Comparison of ENCODE assay signal across 8 cellular contexts in genomic region chrX:12790878-12791252, GRCh38. TPM values are rescaled to one million over a fixed set of nuclear protein-coding genes. Genes with fewer than 3 reads are reported as not detected.
A peak's percentile ranks its signal among the peaks of the same experiment; 100 is the strongest.
DNase-seq lines count a peak whose midpoint lies in the region; ATAC-seq and TF ChIP-seq lines count a peak whose summit lies in the region.

No MANE protein-coding gene starts in this region.

- peaks cover 6% of the 10 kb centered on the region for H3K36me3 Mint-ChIP-seq in activated naive CD8-positive, alpha-beta T cell

- H3K36me3 ChIP-seq in transverse colon = no peaks in the 10 kb centered on the region

- no peaks in the 10 kb centered on the region for H3K27me3 ChIP-seq in transverse colon

- TF ChIP-seq POLR2A in transverse colon (IDR thresholded peaks at IDR 0.05) = no peak

- intact Hi-C loops in transverse colon (cut with DNase I; ENCODE audit: low total_unique reads) = loop anchor here (1.0 kb wide), 1 partner anchor 15 kb away; no protein-coding TSS in a partner anchor

- H3K4me3 Mint-ChIP-seq in activated naive CD8-positive, alpha-beta T cell = peak overlapping the region; percentile 85

- peaks cover 0 to 5% (median 2%) of the 10 kb centered on the region in 4 donors for H3K4me1 ChIP-seq in transverse colon

- TF ChIP-seq EP300 in transverse colon (IDR thresholded peaks at IDR 0.05; ENCODE audit: low read depth) = no peak

- WGBS in transverse colon (ENCODE audit: low coverage in 1 of 2), 2 donors = 50% methylated on average over 21 of the region's 21 CpGs; no CpG with 5 or more reads in 1 of the 2 donors

- peak overlapping the region; percentile 52 to 83 (median 71) for H3K4me3 ChIP-seq in transverse colon

- no peak for TF ChIP-seq CTCF in transverse colon (IDR thresholded peaks at IDR 0.05)

- peaks cover 29% of the 10 kb centered on the region for H3K4me1 Mint-ChIP-seq in activated naive CD8-positive, alpha-beta T cell (ENCODE audit: low read depth)

- DNase-seq in NCI-H345 treated with DMSO at 0.1 percent for 48 hours (lab: John Stamatoyannopoulos, UW; ENCODE audit: unreplicated experiment) (peak; percentile 20), NCI-H345 (lab: John Stamatoyannopoulos, UW) (no peak), left lobe of liver (ENCODE audit: low spot score) (no peak), transverse colon (no peak), UCSD-AML1 (lab: John Stamatoyannopoulos, UW; ENCODE audit: unreplicated experiment) (no peak)
- DNase-seq in stimulated activated CD4-positive, alpha-beta T cell treated with anti-CD3 and anti-CD28 coated beads, Interleukin-2, amount 100 ng/mL, for 24 hours = no peak

- in situ Hi-C loops in transverse colon (cut with MboI; ENCODE audit: low pct_ligation_motif_present in 1 of 4, low pct_unique_long_range_greater_than_20kb in 1 of 4, low sequenced_read_pairs in 3 of 4) = no loop called here

- no peaks in the 10 kb centered on the region for H3K9me3 Mint-ChIP-seq in activated naive CD8-positive, alpha-beta T cell (ENCODE audit: low read depth)

- peaks cover 1% of the 10 kb centered on the region for H3K27me3 Mint-ChIP-seq in activated naive CD8-positive, alpha-beta T cell

- peak overlapping the region; percentile 82 for H3K27ac Mint-ChIP-seq in activated naive CD8-positive, alpha-beta T cell

- peak; percentile 13 for ATAC-seq in HG03139 (IDR thresholded peaks at IDR 0.05; ENCODE audit: unreplicated experiment)
- ATAC-seq in left lobe of liver = peak; percentile 50

- peak overlapping the region; percentile 71 to 83 (median 80) for H3K27ac ChIP-seq in transverse colon

- no peaks in the 10 kb centered on the region for H3K9me3 ChIP-seq in transverse colon

RNA-seq across cellular contexts. Expression of gene PRPS2, which starts 0.3 kb away (rescaled TPM):
- total RNA-seq in left lobe of liver = 13.6 TPM
- 10 to 100 TPM; 24.3 to 67.5 (median 32.5) TPM for total RNA-seq in transverse colon
